Comparison of ENCODE assay signal across 1 cellular context in genomic region chr6:34888874-34889555, GRCh38.
TF ChIP-seq lines count a peak whose summit lies in the region.

ANKS1A (plus strand) TSS chr6:34889255; CDS start chr6:34889403, 148 bp downstream.

TF ChIP-seq in HepG2, 621 proteins besides CTCF, POLR2A, EP300 and RAD21 (continued from another document and continues in another):
- TF ChIP-seq MAX (IDR thresholded peaks at IDR 0.05) (peak; percentile 85), ZNF710 (CRISPR knock-in tag; IDR thresholded peaks at IDR 0.05; ENCODE audit: borderline replicate concordance) (no peak), NR3C1 (CRISPR knock-in tag; IDR thresholded peaks at IDR 0.05) (no peak), KAT2B (IDR thresholded peaks at IDR 0.05; ENCODE audit: borderline replicate concordance, low read depth, low read length) (0 out of 2 replicates have a peak, but pooled peaks have one; percentile 0), ZNF550 (CRISPR knock-in tag; IDR thresholded peaks at IDR 0.05; ENCODE audit: borderline replicate concordance) (no peak), TARDBP (CRISPR knock-in tag; IDR thresholded peaks at IDR 0.05) (peak; percentile 86; the same call in 1 of the 2 replicates), GMEB1 (CRISPR knock-in tag; IDR thresholded peaks at IDR 0.05; ENCODE audit: borderline replicate concordance) (peak; percentile 98), ZNF879 (CRISPR knock-in tag; IDR thresholded peaks at IDR 0.05) (0 out of 2 replicates have a peak, but pooled peaks have one; percentile 57), NRL (CRISPR knock-in tag; IDR thresholded peaks at IDR 0.05; ENCODE audit: borderline replicate concordance) (no peak), ZNF12 (CRISPR knock-in tag; IDR thresholded peaks at IDR 0.05) (no peak), MLLT10 (CRISPR knock-in tag; IDR thresholded peaks at IDR 0.05) (no peak), PRMT3 (CRISPR knock-in tag; IDR thresholded peaks at IDR 0.05; ENCODE audit: borderline replicate concordance, low read depth) (no peak), ZMAT3 (CRISPR knock-in tag; conservative IDR thresholded peaks at IDR 0.05) (no peak; the same call in 1 of the 2 replicates), PRDM10 (CRISPR knock-in tag; IDR thresholded peaks at IDR 0.05; ENCODE audit: low read depth) (no peak), XBP1 (CRISPR knock-in tag; IDR thresholded peaks at IDR 0.05) (no peak), SNAPC4 (CRISPR knock-in tag; IDR thresholded peaks at IDR 0.05) (no peak), ZNF30 (CRISPR knock-in tag; IDR thresholded peaks at IDR 0.05) (no peak), SAFB2 (CRISPR knock-in tag; IDR thresholded peaks at IDR 0.05; ENCODE audit: borderline replicate concordance, low read depth) (no peak), ZNF629 (CRISPR knock-in tag; conservative IDR thresholded peaks at IDR 0.05) (no peak; the same call in 1 of the 2 replicates), ZNF362 (CRISPR knock-in tag; IDR thresholded peaks at IDR 0.05; ENCODE audit: borderline replicate concordance) (no peak), PREB (CRISPR knock-in tag; IDR thresholded peaks at IDR 0.05) (no peak), JDP2 (CRISPR knock-in tag; IDR thresholded peaks at IDR 0.05; ENCODE audit: borderline replicate concordance) (no peak; the same call in 1 of the 2 replicates), PBX2 (CRISPR knock-in tag; IDR thresholded peaks at IDR 0.05) (no peak), SOX6 (IDR thresholded peaks at IDR 0.05) (no peak), SOX6 (CRISPR knock-in tag; IDR thresholded peaks at IDR 0.05) (peak; percentile 66; the same call in 1 of the 2 replicates), ZFYVE20 (CRISPR knock-in tag; IDR thresholded peaks at IDR 0.05; ENCODE audit: borderline replicate concordance, low read depth) (no peak), EEA1 (CRISPR knock-in tag; IDR thresholded peaks at IDR 0.05; ENCODE audit: borderline replicate concordance) (no peak), IKZF1 (IDR thresholded peaks at IDR 0.05) (no peak), IKZF5 (CRISPR knock-in tag; IDR thresholded peaks at IDR 0.05) (peak; percentile 44), KMT2A (CRISPR knock-in tag; IDR thresholded peaks at IDR 0.05) (peak; percentile 66; the same call in 1 of the 2 replicates), ZNF496 (CRISPR knock-in tag; IDR thresholded peaks at IDR 0.05; ENCODE audit: insufficient replicate concordance) (no peak), KLF6 (CRISPR knock-in tag; IDR thresholded peaks at IDR 0.05) (no peak), AHR (CRISPR knock-in tag; IDR thresholded peaks at IDR 0.05) (no peak; the same call in 1 of the 2 replicates), CHD2 (IDR thresholded peaks at IDR 0.05; ENCODE audit: low read depth, low read length) (no peak), FOXA1 (IDR thresholded peaks at IDR 0.05) (no peak), FOXA1 (CRISPR knock-in tag; IDR thresholded peaks at IDR 0.05) (0 out of 2 replicates have a peak, but pooled peaks have one; percentile 14)
